Comparison of ENCODE assay signal across 1 cellular context in the genomic region with DNA sequence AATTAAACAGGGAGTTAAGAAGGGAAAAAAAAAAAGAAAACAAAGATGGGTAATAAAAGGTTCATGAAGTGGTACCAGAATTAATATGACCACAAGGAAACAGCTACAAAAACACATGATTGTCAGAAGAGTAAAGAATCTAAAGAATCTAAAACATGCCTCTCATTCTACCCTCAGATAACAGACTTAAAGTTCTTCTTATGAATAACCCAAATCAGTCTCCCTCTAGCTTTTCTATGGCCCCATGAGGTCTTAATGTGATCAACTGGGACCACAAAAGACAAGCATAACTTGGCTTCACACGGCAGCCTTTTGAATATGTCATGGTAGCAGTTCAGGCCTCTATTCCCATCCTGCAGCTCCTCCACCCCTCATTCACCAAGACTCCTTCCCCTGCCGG.
TF ChIP-seq lines count a peak whose summit lies in the region.

No MANE protein-coding gene starts in this region.

TF ChIP-seq in H1, 55 proteins besides CTCF, POLR2A, EP300 and RAD21:
- TF ChIP-seq NANOG (IDR thresholded peaks at IDR 0.05; ENCODE audit: insufficient read depth, low read depth, low read length, poor library complexity, severe bottlenecking): no peak
- no peak for TF ChIP-seq SP1 (IDR thresholded peaks at IDR 0.05; ENCODE audit: low read depth, low read length)
- TF ChIP-seq TAF7 (optimal IDR thresholded peaks at IDR 0.05; ENCODE audit: borderline replicate concordance, low read depth, low read length): no peak
- no peak for TF ChIP-seq GABPA (IDR thresholded peaks at IDR 0.05; ENCODE audit: borderline replicate concordance, insufficient read depth, low read length)
- TF ChIP-seq, protein P1, sequence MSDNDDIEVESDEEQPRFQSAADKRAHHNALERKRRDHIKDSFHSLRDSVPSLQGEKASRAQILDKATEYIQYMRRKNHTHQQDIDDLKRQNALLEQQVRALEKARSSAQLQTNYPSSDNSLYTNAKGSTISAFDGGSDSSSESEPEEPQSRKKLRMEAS (IDR thresholded peaks at IDR 0.05): no peak
- no peak for TF ChIP-seq SIRT6 (IDR thresholded peaks at IDR 0.05; ENCODE audit: low read length)
- no peak for TF ChIP-seq CEBPB (IDR thresholded peaks at IDR 0.05; ENCODE audit: low read depth, low read length)
- TF ChIP-seq MAFK (IDR thresholded peaks at IDR 0.05; ENCODE audit: low read depth, low read length): no peak
- no peak for TF ChIP-seq HDAC2 (IDR thresholded peaks at IDR 0.05; ENCODE audit: borderline replicate concordance in 1 of 2, low read depth in 2 of 2, low read length in 2 of 2)
- no peak for TF ChIP-seq GTF2F1 (IDR thresholded peaks at IDR 0.05; ENCODE audit: borderline replicate concordance, low read depth, low read length)
- no peak for TF ChIP-seq RNF2 (IDR thresholded peaks at IDR 0.05; ENCODE audit: borderline replicate concordance, low read depth, low read length, missing control alignments, poor library complexity, severe bottlenecking)
- no peak for TF ChIP-seq JUN (IDR thresholded peaks at IDR 0.05; ENCODE audit: low read depth, low read length)
- TF ChIP-seq CBX5 (IDR thresholded peaks at IDR 0.05; ENCODE audit: low read depth, low read length): no peak
- no peak for TF ChIP-seq CHD1 (IDR thresholded peaks at IDR 0.05; ENCODE audit: low read depth, low read length)
- no peak for TF ChIP-seq CTBP2 (IDR thresholded peaks at IDR 0.05; ENCODE audit: borderline replicate concordance, insufficient read depth, insufficient read length, low read length)
- TF ChIP-seq FOSL1 (IDR thresholded peaks at IDR 0.05; ENCODE audit: insufficient read depth, low read depth, low read length): no peak
- TF ChIP-seq ASH2L (IDR thresholded peaks at IDR 0.05; ENCODE audit: low read length): no peak
- TF ChIP-seq JUND (IDR thresholded peaks at IDR 0.05; ENCODE audit: low read length): no peak
TF ChIP-seq in H1: peak in this region for 0.
